In genomic region chr7:157690833-157691382, GRCh38 we compare ENCODE assay signal across 1 cellular context.
TF ChIP-seq lines count a peak whose summit lies in the region.

No MANE protein-coding gene starts in this region.

TF ChIP-seq in GM23338, 12 proteins besides CTCF, POLR2A, EP300 and RAD21 (continued from another document):
- TF ChIP-seq REST (IDR thresholded peaks at IDR 0.05; ENCODE audit: unreplicated experiment): no peak
- no peak for TF ChIP-seq ZNF331 (CRISPR knock-in tag; IDR thresholded peaks at IDR 0.05; ENCODE audit: low read depth)
- TF ChIP-seq ETS1 (IDR thresholded peaks at IDR 0.05): no peak
- no peak for TF ChIP-seq ZNF114 (CRISPR knock-in tag; IDR thresholded peaks at IDR 0.05)
- TF ChIP-seq NANOG (IDR thresholded peaks at IDR 0.05; ENCODE audit: borderline replicate concordance): no peak
- no peak for TF ChIP-seq STAT1 (IDR thresholded peaks at IDR 0.05; ENCODE audit: unreplicated experiment)
